ENCODE assay signal across 2 cellular contexts in genomic region chr2:36379710-36380448, GRCh38.
TF ChIP-seq lines count a peak whose summit lies in the region.

No MANE protein-coding gene starts in this region.

TF ChIP-seq in A549, 52 proteins besides CTCF, POLR2A, EP300 and RAD21 (continued from another document):
- TF ChIP-seq USF2 (IDR thresholded peaks at IDR 0.05) (no peak), GATA3 (IDR thresholded peaks at IDR 0.05; ENCODE audit: borderline replicate concordance) (no peak), RFX5 (IDR thresholded peaks at IDR 0.05) (no peak), EHMT2 (IDR thresholded peaks at IDR 0.05; ENCODE audit: low read depth) (no peak)

TF ChIP-seq in WTC11, 78 proteins besides CTCF, POLR2A, EP300 and RAD21 (continued from another document):
- TF ChIP-seq, protein P1, sequence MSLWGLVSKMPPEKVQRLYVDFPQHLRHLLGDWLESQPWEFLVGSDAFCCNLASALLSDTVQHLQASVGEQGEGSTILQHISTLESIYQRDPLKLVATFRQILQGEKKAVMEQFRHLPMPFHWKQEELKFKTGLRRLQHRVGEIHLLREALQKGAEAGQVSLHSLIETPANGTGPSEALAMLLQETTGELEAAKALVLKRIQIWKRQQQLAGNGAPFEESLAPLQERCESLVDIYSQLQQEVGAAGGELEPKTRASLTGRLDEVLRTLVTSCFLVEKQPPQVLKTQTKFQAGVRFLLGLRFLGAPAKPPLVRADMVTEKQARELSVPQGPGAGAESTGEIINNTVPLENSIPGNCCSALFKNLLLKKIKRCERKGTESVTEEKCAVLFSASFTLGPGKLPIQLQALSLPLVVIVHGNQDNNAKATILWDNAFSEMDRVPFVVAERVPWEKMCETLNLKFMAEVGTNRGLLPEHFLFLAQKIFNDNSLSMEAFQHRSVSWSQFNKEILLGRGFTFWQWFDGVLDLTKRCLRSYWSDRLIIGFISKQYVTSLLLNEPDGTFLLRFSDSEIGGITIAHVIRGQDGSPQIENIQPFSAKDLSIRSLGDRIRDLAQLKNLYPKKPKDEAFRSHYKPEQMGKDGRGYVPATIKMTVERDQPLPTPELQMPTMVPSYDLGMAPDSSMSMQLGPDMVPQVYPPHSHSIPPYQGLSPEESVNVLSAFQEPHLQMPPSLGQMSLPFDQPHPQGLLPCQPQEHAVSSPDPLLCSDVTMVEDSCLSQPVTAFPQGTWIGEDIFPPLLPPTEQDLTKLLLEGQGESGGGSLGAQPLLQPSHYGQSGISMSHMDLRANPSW (CRISPR knock-in tag; conservative IDR thresholded peaks at IDR 0.05; ENCODE audit: low read depth) = no peak
- TF ChIP-seq ZNF219 (CRISPR knock-in tag; IDR thresholded peaks at IDR 0.05; ENCODE audit: borderline replicate concordance) = no peak
- TF ChIP-seq, protein P2, sequence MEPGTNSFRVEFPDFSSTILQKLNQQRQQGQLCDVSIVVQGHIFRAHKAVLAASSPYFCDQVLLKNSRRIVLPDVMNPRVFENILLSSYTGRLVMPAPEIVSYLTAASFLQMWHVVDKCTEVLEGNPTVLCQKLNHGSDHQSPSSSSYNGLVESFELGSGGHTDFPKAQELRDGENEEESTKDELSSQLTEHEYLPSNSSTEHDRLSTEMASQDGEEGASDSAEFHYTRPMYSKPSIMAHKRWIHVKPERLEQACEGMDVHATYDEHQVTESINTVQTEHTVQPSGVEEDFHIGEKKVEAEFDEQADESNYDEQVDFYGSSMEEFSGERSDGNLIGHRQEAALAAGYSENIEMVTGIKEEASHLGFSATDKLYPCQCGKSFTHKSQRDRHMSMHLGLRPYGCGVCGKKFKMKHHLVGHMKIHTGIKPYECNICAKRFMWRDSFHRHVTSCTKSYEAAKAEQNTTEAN (CRISPR knock-in tag; IDR thresholded peaks at IDR 0.05) = no peak
- no peak for TF ChIP-seq ZBTB21 (CRISPR knock-in tag; IDR thresholded peaks at IDR 0.05; ENCODE audit: borderline replicate concordance)
- no peak for TF ChIP-seq ZSCAN18 (CRISPR knock-in tag; IDR thresholded peaks at IDR 0.05)
- TF ChIP-seq OVOL2 (CRISPR knock-in tag; IDR thresholded peaks at IDR 0.05; ENCODE audit: borderline replicate concordance) = no peak
- TF ChIP-seq NR2C2 (CRISPR knock-in tag; IDR thresholded peaks at IDR 0.05) = no peak
- TF ChIP-seq SMAD4 (CRISPR knock-in tag; IDR thresholded peaks at IDR 0.05) = no peak
- TF ChIP-seq USF2 (CRISPR knock-in tag; IDR thresholded peaks at IDR 0.05) = no peak
- TF ChIP-seq ATF3 (CRISPR knock-in tag; conservative IDR thresholded peaks at IDR 0.05) = no peak
- TF ChIP-seq ZNF232 (CRISPR knock-in tag; IDR thresholded peaks at IDR 0.05) = no peak
- TF ChIP-seq HMGA2 (CRISPR knock-in tag; IDR thresholded peaks at IDR 0.05) = no peak
- no peak for TF ChIP-seq ZNF138 (CRISPR knock-in tag; conservative IDR thresholded peaks at IDR 0.05)
- TF ChIP-seq, protein P3, sequence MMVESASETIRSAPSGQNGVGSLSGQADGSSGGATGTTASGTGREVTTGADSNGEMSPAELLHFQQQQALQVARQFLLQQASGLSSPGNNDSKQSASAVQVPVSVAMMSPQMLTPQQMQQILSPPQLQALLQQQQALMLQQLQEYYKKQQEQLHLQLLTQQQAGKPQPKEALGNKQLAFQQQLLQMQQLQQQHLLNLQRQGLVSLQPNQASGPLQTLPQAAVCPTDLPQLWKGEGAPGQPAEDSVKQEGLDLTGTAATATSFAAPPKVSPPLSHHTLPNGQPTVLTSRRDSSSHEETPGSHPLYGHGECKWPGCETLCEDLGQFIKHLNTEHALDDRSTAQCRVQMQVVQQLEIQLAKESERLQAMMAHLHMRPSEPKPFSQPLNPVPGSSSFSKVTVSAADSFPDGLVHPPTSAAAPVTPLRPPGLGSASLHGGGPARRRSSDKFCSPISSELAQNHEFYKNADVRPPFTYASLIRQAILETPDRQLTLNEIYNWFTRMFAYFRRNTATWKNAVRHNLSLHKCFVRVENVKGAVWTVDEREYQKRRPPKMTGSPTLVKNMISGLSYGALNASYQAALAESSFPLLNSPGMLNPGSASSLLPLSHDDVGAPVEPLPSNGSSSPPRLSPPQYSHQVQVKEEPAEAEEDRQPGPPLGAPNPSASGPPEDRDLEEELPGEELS (CRISPR knock-in tag; IDR thresholded peaks at IDR 0.05) = no peak
- no peak for TF ChIP-seq NFYB (CRISPR knock-in tag; conservative IDR thresholded peaks at IDR 0.05; ENCODE audit: low read depth)
